1 cellular context compared by ENCODE assay signal in genomic region chr1:38585038-38585420, GRCh38.
TF ChIP-seq lines count a peak whose summit lies in the region.

No MANE protein-coding gene starts in this region.

TF ChIP-seq in K562, 482 proteins besides CTCF, POLR2A, EP300 and RAD21 (continued from another document):
- TF ChIP-seq RERE (CRISPR knock-in tag; IDR thresholded peaks at IDR 0.05; ENCODE audit: borderline replicate concordance) (no peak), E2F5 (CRISPR knock-in tag; IDR thresholded peaks at IDR 0.05) (no peak)
